16 cellular contexts compared by ENCODE assay signal in the genomic region with DNA sequence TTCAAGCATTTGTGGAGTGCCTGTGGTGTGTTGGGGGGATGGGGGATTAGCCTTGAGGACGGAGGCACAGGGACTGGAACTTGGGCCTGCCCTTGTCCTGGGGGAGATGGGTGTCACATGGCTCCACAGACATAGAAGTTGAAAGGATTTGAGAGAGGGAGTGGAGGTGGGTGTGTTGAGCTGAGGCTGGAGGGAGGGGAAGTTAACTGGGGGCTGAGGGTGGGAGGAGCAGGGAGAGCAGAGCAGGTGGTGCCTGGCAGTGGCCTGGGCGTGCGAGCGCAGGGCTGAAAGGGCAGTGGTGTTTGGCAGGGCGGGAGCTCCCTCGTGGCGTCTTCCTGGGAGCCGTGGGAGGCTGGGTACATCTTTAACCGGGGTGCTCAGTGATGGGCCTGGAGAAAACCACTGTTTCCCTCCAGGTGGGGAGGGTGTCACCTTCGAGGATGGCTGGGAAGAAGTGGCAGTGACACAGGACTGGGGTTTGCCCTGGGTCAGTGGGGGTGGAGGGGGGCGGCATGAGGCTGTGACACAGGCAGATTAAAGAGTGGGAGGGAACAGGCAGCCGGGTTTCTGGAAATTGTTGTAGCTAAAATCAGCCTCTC. TPM values are rescaled to one million over a fixed set of nuclear protein-coding genes. Genes with fewer than 3 reads are reported as not detected.
DNase-seq lines count a peak whose midpoint lies in the region; ATAC-seq and TF ChIP-seq lines count a peak whose summit lies in the region.
"Had no signal": no experiment of that assay in that cellular context is flagged by ENCODE, and none has a peak within 500 bp of the region (broad histone marks: within the 10 kb centered on the region; RNA-seq: fewer than 3 reads in every experiment).

No MANE protein-coding gene starts in this region.

- POLR2A ChIA-PET in CD4-positive, alpha-beta memory T cell (lab: Charles Lee; ENCODE audit: partially characterized antibody): no interaction called here

- peak overlapping the region in 1 of 8 donors; percentile 79 for H3K4me3 Mint-ChIP-seq in CD4-positive, alpha-beta memory T cell
- H3K4me3 Mint-ChIP-seq in IgD-negative memory B cell: no peak overlapping the region
- H3K4me3 Mint-ChIP-seq in activated naive CD8-positive, alpha-beta T cell treated with anti-CD3 and anti-CD28 coated beads, Interleukin-2, amount 50 U/mL, for 24 hours: no peak overlapping the region
- no peak overlapping the region for H3K4me3 Mint-ChIP-seq in nephron

- H3K36me3 ChIP-seq in CD4-positive, alpha-beta memory T cell (ENCODE audit: insufficient read depth, low read length): peaks cover 31% of the 10 kb centered on the region
- peaks cover 14% of the 10 kb centered on the region; the same call in 1 of the 2 replicates for H3K36me3 ChIP-seq in GM23248 (ENCODE audit: low read depth)

- no peaks in the 10 kb centered on the region for H3K9me2 ChIP-seq in GM23248 (ENCODE audit: insufficient read depth)

- intact Hi-C loops in CD4-positive, alpha-beta memory T cell (cut with micrococcal nuclease): no loop called here

- H2AFZ ChIP-seq in GM23248: no peak overlapping the region

- H3K79me2 ChIP-seq in GM23248 (ENCODE audit: insufficient read depth): peaks cover 67% of the 10 kb centered on the region

- CTCF ChIA-PET in CD4-positive, alpha-beta memory T cell (lab: Charles Lee; ENCODE audit: partially characterized antibody): no interaction called here

- no peak for ATAC-seq in activated naive CD8-positive, alpha-beta T cell treated with anti-CD3 and anti-CD28 coated beads, Interleukin-2, amount 50 U/mL, for 24 hours
- no peak for ATAC-seq in GM21619 (IDR thresholded peaks at IDR 0.05; ENCODE audit: unreplicated experiment)
- ATAC-seq: PC-3 had no signal

- no peak overlapping the region for H3K27ac ChIP-seq in CD4-positive, alpha-beta memory T cell (ENCODE audit: low read depth, low read length)
- no peak overlapping the region for H3K27ac ChIP-seq in GM23248
- H3K27ac ChIP-seq: lower lobe of right lung, thyroid gland had no signal

- no peaks in the 10 kb centered on the region for H3K27me3 Mint-ChIP-seq in CD4-positive, alpha-beta memory T cell
- H3K27me3 Mint-ChIP-seq in IgD-negative memory B cell: no peaks in the 10 kb centered on the region
- no peaks in the 10 kb centered on the region for H3K27me3 Mint-ChIP-seq in activated naive CD8-positive, alpha-beta T cell treated with anti-CD3 and anti-CD28 coated beads, Interleukin-2, amount 50 U/mL, for 24 hours
- H3K27me3 Mint-ChIP-seq in nephron (ENCODE audit: low read depth): no peaks in the 10 kb centered on the region

- no peak for TF ChIP-seq CTCF in nephron (IDR thresholded peaks at IDR 0.05; ENCODE audit: unreplicated experiment in 3 of 3)

- H3K36me3 Mint-ChIP-seq in CD4-positive, alpha-beta memory T cell: peaks cover 31 to 50% of the 10 kb centered on the region in 2 donors
- H3K36me3 Mint-ChIP-seq in IgD-negative memory B cell (peaks cover 6% of the 10 kb centered on the region), nephron (ENCODE audit: low read depth) (peaks cover 61% of the 10 kb centered on the region)
- H3K36me3 Mint-ChIP-seq in activated naive CD8-positive, alpha-beta T cell treated with anti-CD3 and anti-CD28 coated beads, Interleukin-2, amount 50 U/mL, for 24 hours (ENCODE audit: low read depth): peaks cover 13% of the 10 kb centered on the region

- no peak overlapping the region for H3K4me3 ChIP-seq in CD4-positive, alpha-beta memory T cell (ENCODE audit: low read length in 2 of 2)
- H3K4me3 ChIP-seq in GM23248: no peak overlapping the region
- H3K4me3 ChIP-seq: lower lobe of right lung, thyroid gland had no signal

- no peak for DNase-seq in CD4-positive, alpha-beta memory T cell
- no peak for DNase-seq in activated naive CD8-positive, alpha-beta T cell treated with anti-CD3 and anti-CD28 coated beads, Interleukin-2, amount 50 U/mL, for 24 hours
- no peak for DNase-seq in GM23248
- DNase-seq in activated effector memory CD4-positive, alpha-beta T cell treated with anti-CD3 and anti-CD28 coated beads, Interleukin-2, amount 50 U/mL, for 16 hours: no peak
- DNase-seq: AML-193; lower lobe of right lung; NCI-H1105; NCI-H748 treated with DMSO at 0.1 percent for 48 hours; PC-3; small intestine; stimulated activated CD4-positive, alpha-beta T cell treated with anti-CD3 and anti-CD28 coated beads, Interleukin-4, amount 100 ng/mL, for 4 hours; stimulated activated CD8-positive, alpha-beta memory T cell treated with anti-CD3 and anti-CD28 coated beads, Interleukin-4, amount 100 ng/mL, for 48 hours; thyroid gland had no signal

- WGBS in GM23248 (ENCODE audit: low coverage in 1 of 2, low lambda C conversion rate in 2 of 2, missing lambda C conversion rate in 2 of 2), 2 experiments: 80% methylated on average over 8 to 12 of the region's 12 CpGs

- H4K20me1 ChIP-seq in GM23248 (ENCODE audit: insufficient read depth): peaks cover under 1% of the 10 kb centered on the region; the same call in 1 of the 2 replicates

- H3F3A ChIP-seq in GM23248 (ENCODE audit: insufficient read depth): peaks cover 4% of the 10 kb centered on the region

- no peaks in the 10 kb centered on the region for H3K9me3 ChIP-seq in CD4-positive, alpha-beta memory T cell (ENCODE audit: control insufficient read depth in 1 of 2, low read length in 2 of 2)
- no peaks in the 10 kb centered on the region for H3K9me3 ChIP-seq in GM23248 (ENCODE audit: low read depth)
- H3K9me3 ChIP-seq: lower lobe of right lung, thyroid gland had no signal

- no peaks in the 10 kb centered on the region for H3K9me3 Mint-ChIP-seq in CD4-positive, alpha-beta memory T cell
- H3K9me3 Mint-ChIP-seq in IgD-negative memory B cell (no peaks in the 10 kb centered on the region), nephron (no peaks in the 10 kb centered on the region)
- no peaks in the 10 kb centered on the region for H3K9me3 Mint-ChIP-seq in activated naive CD8-positive, alpha-beta T cell treated with anti-CD3 and anti-CD28 coated beads, Interleukin-2, amount 50 U/mL, for 24 hours

- H3K27ac Mint-ChIP-seq in CD4-positive, alpha-beta memory T cell: peak overlapping the region; percentile 43 to 93 (median 77)
- H3K27ac Mint-ChIP-seq in IgD-negative memory B cell: peak overlapping the region in 2 of 3 donors; percentile 31 to 78
- peak overlapping the region; percentile 47 for H3K27ac Mint-ChIP-seq in activated naive CD8-positive, alpha-beta T cell treated with anti-CD3 and anti-CD28 coated beads, Interleukin-2, amount 50 U/mL, for 24 hours
- H3K27ac Mint-ChIP-seq in nephron: peak overlapping the region in 2 of 3 experiments; percentile 16 to 21

- H3K4me2 ChIP-seq in GM23248 (ENCODE audit: unreplicated experiment): no peak overlapping the region

- H3K27me3 ChIP-seq in CD4-positive, alpha-beta memory T cell (ENCODE audit: insufficient read depth, low read length): no peaks in the 10 kb centered on the region
- no peaks in the 10 kb centered on the region for H3K27me3 ChIP-seq in GM23248 (replicated peaks; ENCODE audit: insufficient read depth)
- H3K27me3 ChIP-seq: thyroid gland had no signal

- in situ Hi-C loops in GM23248 (cut with MboI): no loop called here

- peaks cover 22 to 48% (median 26%) of the 10 kb centered on the region in 4 donors for H3K4me1 Mint-ChIP-seq in CD4-positive, alpha-beta memory T cell
- peaks cover 2 to 5% (median 2%) of the 10 kb centered on the region in 3 donors for H3K4me1 Mint-ChIP-seq in IgD-negative memory B cell
- H3K4me1 Mint-ChIP-seq in activated naive CD8-positive, alpha-beta T cell treated with anti-CD3 and anti-CD28 coated beads, Interleukin-2, amount 50 U/mL, for 24 hours: peaks cover 36% of the 10 kb centered on the region
- peaks cover 22% of the 10 kb centered on the region for H3K4me1 Mint-ChIP-seq in nephron

- no peak overlapping the region for H3K9ac ChIP-seq in GM23248

- peaks cover 18% of the 10 kb centered on the region for H3K4me1 ChIP-seq in CD4-positive, alpha-beta memory T cell (ENCODE audit: insufficient read depth, low read length)
- peaks cover 8% of the 10 kb centered on the region for H3K4me1 ChIP-seq in GM23248 (ENCODE audit: insufficient read depth)

RNA-seq across cellular contexts. Expression of gene AP2A2, which starts 45.5 kb away (rescaled TPM):
- 10 to 100 TPM; 81.7 to 87.4 TPM for total RNA-seq in CD4-positive, alpha-beta memory T cell
- polyA plus RNA-seq in CD4-positive, alpha-beta memory T cell: 10 to 100 TPM in 1 of 2 donors, 1 to 10 TPM in 1; 5.1 to 14.1 TPM
- polyA plus RNA-seq in IgD-negative memory B cell (7.1 TPM), GM23248 (2016; fragmentation: Nextera tagmentation; extraction: Ambion mirVana) (27.5 and 31.1 TPM in 2 replicates)
- 32.2 and 38.3 TPM in 2 replicates for total RNA-seq in GM23248 (2014; rRNA removed; shearing (Covaris generic))

Comparison
In these comparisons a context has a peak if more than half of its experiments do, and no peak if none do; other contexts are left out.
1. H3K27ac Mint-ChIP-seq: peak in every context shown above with its lines; median percentile 77 in CD4-positive, alpha-beta memory T cell; 54 in IgD-negative memory B cell; 47 in activated naive CD8-positive, alpha-beta T cell treated with anti-CD3 and anti-CD28 coated beads, Interleukin-2, amount 50 U/mL, for 24 hours; 18 in nephron.